ENCODE assay signal across 1 cellular context in the genomic region with DNA sequence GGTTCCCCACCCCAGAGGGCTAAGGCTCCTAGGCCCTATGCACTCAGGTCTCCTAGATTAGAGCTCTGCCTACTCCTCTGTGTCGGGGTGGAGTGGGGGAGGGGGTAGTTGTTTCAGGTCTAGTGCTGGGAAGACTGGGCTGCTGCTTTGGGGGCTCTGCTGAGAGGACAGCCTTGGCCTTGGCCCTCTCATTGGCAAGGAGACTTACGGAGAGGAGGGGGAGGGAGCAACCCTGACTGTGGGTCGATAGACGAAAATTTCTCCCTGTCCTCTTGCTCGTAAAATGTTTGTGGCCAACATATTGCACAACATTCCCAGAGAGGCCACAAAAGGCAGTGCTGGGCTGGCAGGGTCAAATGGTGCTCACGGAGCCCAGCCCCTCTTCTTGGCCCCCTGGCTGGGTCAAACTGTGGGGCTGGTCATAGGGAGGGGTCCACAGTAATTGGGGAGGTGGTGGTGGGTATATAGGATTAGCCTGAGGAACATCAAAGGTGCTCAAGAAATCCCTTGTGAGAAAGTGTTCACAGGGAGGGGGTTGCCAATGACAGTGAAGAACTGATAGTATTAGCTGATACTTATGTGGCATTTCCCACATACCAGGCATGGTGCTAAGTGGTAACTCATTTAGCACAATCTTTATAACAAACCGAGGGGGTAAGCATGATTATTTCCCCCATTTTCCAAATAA.
TF ChIP-seq lines count a peak whose summit lies in the region.

No MANE protein-coding gene starts in this region.

TF ChIP-seq in K562, 482 proteins besides CTCF, POLR2A, EP300 and RAD21 (continued from another document and continues in another):
- TF ChIP-seq, protein P1, sequence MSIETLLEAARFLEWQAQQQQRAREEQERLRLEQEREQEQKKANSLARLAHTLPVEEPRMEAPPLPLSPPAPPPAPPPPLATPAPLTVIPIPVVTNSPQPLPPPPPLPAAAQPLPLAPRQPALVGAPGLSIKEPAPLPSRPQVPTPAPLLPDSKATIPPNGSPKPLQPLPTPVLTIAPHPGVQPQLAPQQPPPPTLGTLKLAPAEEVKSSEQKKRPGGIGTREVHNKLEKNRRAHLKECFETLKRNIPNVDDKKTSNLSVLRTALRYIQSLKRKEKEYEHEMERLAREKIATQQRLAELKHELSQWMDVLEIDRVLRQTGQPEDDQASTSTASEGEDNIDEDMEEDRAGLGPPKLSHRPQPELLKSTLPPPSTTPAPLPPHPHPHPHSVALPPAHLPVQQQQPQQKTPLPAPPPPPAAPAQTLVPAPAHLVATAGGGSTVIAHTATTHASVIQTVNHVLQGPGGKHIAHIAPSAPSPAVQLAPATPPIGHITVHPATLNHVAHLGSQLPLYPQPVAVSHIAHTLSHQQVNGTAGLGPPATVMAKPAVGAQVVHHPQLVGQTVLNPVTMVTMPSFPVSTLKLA (conservative IDR thresholded peaks at IDR 0.05), result no peak
- TF ChIP-seq BRCA1 (IDR thresholded peaks at IDR 0.05) (no peak), BRCA1 (CRISPR knock-in tag; IDR thresholded peaks at IDR 0.05) (no peak), ZNF3 (CRISPR knock-in tag; IDR thresholded peaks at IDR 0.05) (no peak), ZNF707 (CRISPR knock-in tag; conservative IDR thresholded peaks at IDR 0.05) (no peak), ZNF311 (CRISPR knock-in tag; IDR thresholded peaks at IDR 0.05) (no peak), MTF1 (CRISPR knock-in tag; IDR thresholded peaks at IDR 0.05; ENCODE audit: borderline replicate concordance) (no peak), FIP1L1 (IDR thresholded peaks at IDR 0.05; ENCODE audit: low read depth, low read length, poor library complexity, severe bottlenecking) (no peak), SRF (CRISPR knock-in tag; IDR thresholded peaks at IDR 0.05) (no peak), TEAD4 (IDR thresholded peaks at IDR 0.05; ENCODE audit: low read length) (no peak), TEAD4 (CRISPR knock-in tag; IDR thresholded peaks at IDR 0.05; ENCODE audit: borderline replicate concordance) (no peak), TAF1 (IDR thresholded peaks at IDR 0.05; ENCODE audit: control insufficient read depth, extremely low read depth, insufficient read depth, low read length, severe bottlenecking) (no peak), RBM17 (IDR thresholded peaks at IDR 0.05; ENCODE audit: borderline replicate concordance, low read depth, low read length) (no peak), ZC3H4 (CRISPR knock-in tag; IDR thresholded peaks at IDR 0.05; ENCODE audit: borderline replicate concordance) (no peak), MEF2D (tag; conservative IDR thresholded peaks at IDR 0.05; ENCODE audit: low read depth) (no peak), RBM25 (IDR thresholded peaks at IDR 0.05; ENCODE audit: low read depth, low read length, severe bottlenecking) (no peak), CEBPB (tag; IDR thresholded peaks at IDR 0.05) (peak; percentile 100), ARID1B (IDR thresholded peaks at IDR 0.05) (peak; percentile 33; the same call in 1 of the 2 replicates), ZNF589 (CRISPR knock-in tag; IDR thresholded peaks at IDR 0.05; ENCODE audit: low read depth) (no peak), RB1 (IDR thresholded peaks at IDR 0.05; ENCODE audit: low read depth) (0 out of 2 replicates have a peak, but pooled peaks have one; percentile 19), GTF2A2 (tag; IDR thresholded peaks at IDR 0.05) (no peak), HDAC3 (IDR thresholded peaks at IDR 0.05; ENCODE audit: borderline replicate concordance, partially characterized antibody) (no peak), BCOR (IDR thresholded peaks at IDR 0.05) (no peak), ELF4 (CRISPR knock-in tag; IDR thresholded peaks at IDR 0.05) (0 out of 2 replicates have a peak, but pooled peaks have one; percentile 3), CTBP1 (IDR thresholded peaks at IDR 0.05; ENCODE audit: borderline replicate concordance) (no peak), RBBP5 (IDR thresholded peaks at IDR 0.05; ENCODE audit: borderline replicate concordance, insufficient read depth, low read length, poor library complexity, severe bottlenecking) (peak; percentile 28), YBX1 (IDR thresholded peaks at IDR 0.05) (no peak), ZNF197 (CRISPR knock-in tag; IDR thresholded peaks at IDR 0.05; ENCODE audit: low read depth) (no peak), ZBTB7A (IDR thresholded peaks at IDR 0.05; ENCODE audit: borderline replicate concordance, control insufficient read depth, low read depth, low read length) (peak; percentile 40; the same call in 1 of the 2 replicates), NR2C2 (CRISPR knock-in tag; IDR thresholded peaks at IDR 0.05) (no peak), NR2C2 (tag; IDR thresholded peaks at IDR 0.05) (peak; percentile 68), SMAD4 (CRISPR knock-in tag; conservative IDR thresholded peaks at IDR 0.05) (peak; percentile 30), ZEB2 (IDR thresholded peaks at IDR 0.05) (no peak), MCM7 (IDR thresholded peaks at IDR 0.05) (no peak), ZNF143 (CRISPR knock-in tag; IDR thresholded peaks at IDR 0.05) (no peak), LEF1 (IDR thresholded peaks at IDR 0.05) (peak; percentile 35; the same call in 1 of the 2 replicates), ZNF212 (CRISPR knock-in tag; IDR thresholded peaks at IDR 0.05) (no peak), NR2C1 (IDR thresholded peaks at IDR 0.05) (no peak), NR2C1 (tag; IDR thresholded peaks at IDR 0.05) (0 out of 2 replicates have a peak, but pooled peaks have one; percentile 13), TSC22D4 (tag; IDR thresholded peaks at IDR 0.05) (no peak), EZH2 (IDR thresholded peaks at IDR 0.05; ENCODE audit: borderline replicate concordance, low read depth, low read length) (no peak), ZNF274 (IDR thresholded peaks at IDR 0.05; ENCODE audit: borderline replicate concordance, low read depth, low read length) (no peak), TEAD1 (CRISPR knock-in tag; IDR thresholded peaks at IDR 0.05) (no peak), BMI1 (IDR thresholded peaks at IDR 0.05; ENCODE audit: low read length) (no peak), KDM1A (IDR thresholded peaks at IDR 0.05) (no peak)
- TF ChIP-seq, protein P2, sequence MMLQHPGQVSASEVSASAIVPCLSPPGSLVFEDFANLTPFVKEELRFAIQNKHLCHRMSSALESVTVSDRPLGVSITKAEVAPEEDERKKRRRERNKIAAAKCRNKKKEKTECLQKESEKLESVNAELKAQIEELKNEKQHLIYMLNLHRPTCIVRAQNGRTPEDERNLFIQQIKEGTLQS (IDR thresholded peaks at IDR 0.05), result peak; percentile 48; the same call in 1 of the 2 replicates
- TF ChIP-seq, protein P2 (CRISPR knock-in tag; conservative IDR thresholded peaks at IDR 0.05), result no peak
- TF ChIP-seq, protein P3, sequence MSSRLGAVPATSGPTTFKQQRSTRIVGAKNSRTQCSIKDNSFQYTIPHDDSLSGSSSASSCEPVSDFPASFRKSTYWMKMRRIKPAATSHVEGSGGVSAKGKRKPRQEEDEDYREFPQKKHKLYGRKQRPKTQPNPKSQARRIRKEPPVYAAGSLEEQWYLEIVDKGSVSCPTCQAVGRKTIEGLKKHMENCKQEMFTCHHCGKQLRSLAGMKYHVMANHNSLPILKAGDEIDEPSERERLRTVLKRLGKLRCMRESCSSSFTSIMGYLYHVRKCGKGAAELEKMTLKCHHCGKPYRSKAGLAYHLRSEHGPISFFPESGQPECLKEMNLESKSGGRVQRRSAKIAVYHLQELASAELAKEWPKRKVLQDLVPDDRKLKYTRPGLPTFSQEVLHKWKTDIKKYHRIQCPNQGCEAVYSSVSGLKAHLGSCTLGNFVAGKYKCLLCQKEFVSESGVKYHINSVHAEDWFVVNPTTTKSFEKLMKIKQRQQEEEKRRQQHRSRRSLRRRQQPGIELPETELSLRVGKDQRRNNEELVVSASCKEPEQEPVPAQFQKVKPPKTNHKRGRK (tag; IDR thresholded peaks at IDR 0.05), result no peak
- TF ChIP-seq, protein P4, sequence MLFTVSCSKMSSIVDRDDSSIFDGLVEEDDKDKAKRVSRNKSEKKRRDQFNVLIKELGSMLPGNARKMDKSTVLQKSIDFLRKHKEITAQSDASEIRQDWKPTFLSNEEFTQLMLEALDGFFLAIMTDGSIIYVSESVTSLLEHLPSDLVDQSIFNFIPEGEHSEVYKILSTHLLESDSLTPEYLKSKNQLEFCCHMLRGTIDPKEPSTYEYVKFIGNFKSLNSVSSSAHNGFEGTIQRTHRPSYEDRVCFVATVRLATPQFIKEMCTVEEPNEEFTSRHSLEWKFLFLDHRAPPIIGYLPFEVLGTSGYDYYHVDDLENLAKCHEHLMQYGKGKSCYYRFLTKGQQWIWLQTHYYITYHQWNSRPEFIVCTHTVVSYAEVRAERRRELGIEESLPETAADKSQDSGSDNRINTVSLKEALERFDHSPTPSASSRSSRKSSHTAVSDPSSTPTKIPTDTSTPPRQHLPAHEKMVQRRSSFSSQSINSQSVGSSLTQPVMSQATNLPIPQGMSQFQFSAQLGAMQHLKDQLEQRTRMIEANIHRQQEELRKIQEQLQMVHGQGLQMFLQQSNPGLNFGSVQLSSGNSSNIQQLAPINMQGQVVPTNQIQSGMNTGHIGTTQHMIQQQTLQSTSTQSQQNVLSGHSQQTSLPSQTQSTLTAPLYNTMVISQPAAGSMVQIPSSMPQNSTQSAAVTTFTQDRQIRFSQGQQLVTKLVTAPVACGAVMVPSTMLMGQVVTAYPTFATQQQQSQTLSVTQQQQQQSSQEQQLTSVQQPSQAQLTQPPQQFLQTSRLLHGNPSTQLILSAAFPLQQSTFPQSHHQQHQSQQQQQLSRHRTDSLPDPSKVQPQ (CRISPR knock-in tag; IDR thresholded peaks at IDR 0.05; ENCODE audit: borderline replicate concordance), result no peak
- TF ChIP-seq, protein P5, sequence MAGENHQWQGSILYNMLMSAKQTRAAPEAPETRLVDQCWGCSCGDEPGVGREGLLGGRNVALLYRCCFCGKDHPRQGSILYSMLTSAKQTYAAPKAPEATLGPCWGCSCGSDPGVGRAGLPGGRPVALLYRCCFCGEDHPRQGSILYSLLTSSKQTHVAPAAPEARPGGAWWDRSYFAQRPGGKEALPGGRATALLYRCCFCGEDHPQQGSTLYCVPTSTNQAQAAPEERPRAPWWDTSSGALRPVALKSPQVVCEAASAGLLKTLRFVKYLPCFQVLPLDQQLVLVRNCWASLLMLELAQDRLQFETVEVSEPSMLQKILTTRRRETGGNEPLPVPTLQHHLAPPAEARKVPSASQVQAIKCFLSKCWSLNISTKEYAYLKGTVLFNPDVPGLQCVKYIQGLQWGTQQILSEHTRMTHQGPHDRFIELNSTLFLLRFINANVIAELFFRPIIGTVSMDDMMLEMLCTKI (IDR thresholded peaks at IDR 0.05; ENCODE audit: partially characterized antibody), result no peak
- TF ChIP-seq, protein P6, sequence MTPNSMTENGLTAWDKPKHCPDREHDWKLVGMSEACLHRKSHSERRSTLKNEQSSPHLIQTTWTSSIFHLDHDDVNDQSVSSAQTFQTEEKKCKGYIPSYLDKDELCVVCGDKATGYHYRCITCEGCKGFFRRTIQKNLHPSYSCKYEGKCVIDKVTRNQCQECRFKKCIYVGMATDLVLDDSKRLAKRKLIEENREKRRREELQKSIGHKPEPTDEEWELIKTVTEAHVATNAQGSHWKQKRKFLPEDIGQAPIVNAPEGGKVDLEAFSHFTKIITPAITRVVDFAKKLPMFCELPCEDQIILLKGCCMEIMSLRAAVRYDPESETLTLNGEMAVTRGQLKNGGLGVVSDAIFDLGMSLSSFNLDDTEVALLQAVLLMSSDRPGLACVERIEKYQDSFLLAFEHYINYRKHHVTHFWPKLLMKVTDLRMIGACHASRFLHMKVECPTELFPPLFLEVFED (CRISPR knock-in tag; conservative IDR thresholded peaks at IDR 0.05), result no peak
- TF ChIP-seq, protein P7, sequence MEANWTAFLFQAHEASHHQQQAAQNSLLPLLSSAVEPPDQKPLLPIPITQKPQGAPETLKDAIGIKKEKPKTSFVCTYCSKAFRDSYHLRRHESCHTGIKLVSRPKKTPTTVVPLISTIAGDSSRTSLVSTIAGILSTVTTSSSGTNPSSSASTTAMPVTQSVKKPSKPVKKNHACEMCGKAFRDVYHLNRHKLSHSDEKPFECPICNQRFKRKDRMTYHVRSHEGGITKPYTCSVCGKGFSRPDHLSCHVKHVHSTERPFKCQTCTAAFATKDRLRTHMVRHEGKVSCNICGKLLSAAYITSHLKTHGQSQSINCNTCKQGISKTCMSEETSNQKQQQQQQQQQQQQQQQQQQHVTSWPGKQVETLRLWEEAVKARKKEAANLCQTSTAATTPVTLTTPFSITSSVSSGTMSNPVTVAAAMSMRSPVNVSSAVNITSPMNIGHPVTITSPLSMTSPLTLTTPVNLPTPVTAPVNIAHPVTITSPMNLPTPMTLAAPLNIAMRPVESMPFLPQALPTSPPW (CRISPR knock-in tag; IDR thresholded peaks at IDR 0.05), result peak; percentile 26; the same call in 1 of the 2 replicates
- TF ChIP-seq, protein P8, sequence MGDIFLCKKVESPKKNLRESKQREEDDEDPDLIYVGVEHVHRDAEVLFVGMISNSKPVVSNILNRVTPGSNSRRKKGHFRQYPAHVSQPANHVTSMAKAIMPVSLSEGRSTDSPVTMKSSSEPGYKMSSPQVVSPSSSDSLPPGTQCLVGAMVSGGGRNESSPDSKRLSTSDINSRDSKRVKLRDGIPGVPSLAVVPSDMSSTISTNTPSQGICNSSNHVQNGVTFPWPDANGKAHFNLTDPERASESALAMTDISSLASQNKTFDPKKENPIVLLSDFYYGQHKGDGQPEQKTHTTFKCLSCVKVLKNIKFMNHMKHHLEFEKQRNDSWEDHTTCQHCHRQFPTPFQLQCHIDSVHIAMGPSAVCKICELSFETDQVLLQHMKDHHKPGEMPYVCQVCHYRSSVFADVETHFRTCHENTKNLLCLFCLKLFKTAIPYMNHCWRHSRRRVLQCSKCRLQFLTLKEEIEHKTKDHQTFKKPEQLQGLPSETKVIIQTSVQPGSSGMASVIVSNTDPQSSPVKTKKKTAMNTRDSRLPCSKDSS (IDR thresholded peaks at IDR 0.05; ENCODE audit: low read depth, partially characterized antibody), result no peak
